ENCODE assay signal across 1 cellular context in genomic region chr3:185405664-185406063, GRCh38.
TF ChIP-seq lines count a peak whose summit lies in the region.

No MANE protein-coding gene starts in this region.

TF ChIP-seq in GM12878, 131 proteins besides CTCF, POLR2A, EP300 and RAD21 (continued from another document):
- TF ChIP-seq REST (IDR thresholded peaks at IDR 0.05; ENCODE audit: low read depth, low read length) (no peak), YY1 (IDR thresholded peaks at IDR 0.05; ENCODE audit: low read depth, low read length) (no peak), NRF1 (conservative IDR thresholded peaks at IDR 0.05; ENCODE audit: low read depth, low read length) (no peak), ZNF592 (IDR thresholded peaks at IDR 0.05) (no peak), MXI1 (IDR thresholded peaks at IDR 0.05; ENCODE audit: low read depth, low read length) (no peak), HDAC6 (IDR thresholded peaks at IDR 0.05; ENCODE audit: unreplicated experiment) (no peak), SREBF1 (IDR thresholded peaks at IDR 0.05; ENCODE audit: low read length) (no peak), MTA3 (IDR thresholded peaks at IDR 0.05; ENCODE audit: borderline replicate concordance, low read length) (no peak), SKIL (IDR thresholded peaks at IDR 0.05; ENCODE audit: low read depth, poor library complexity, severe bottlenecking) (no peak), BCLAF1 (IDR thresholded peaks at IDR 0.05) (no peak), PKNOX1 (IDR thresholded peaks at IDR 0.05) (no peak)
